Comparison of ENCODE assay signal across 9 cellular contexts in the genomic region with DNA sequence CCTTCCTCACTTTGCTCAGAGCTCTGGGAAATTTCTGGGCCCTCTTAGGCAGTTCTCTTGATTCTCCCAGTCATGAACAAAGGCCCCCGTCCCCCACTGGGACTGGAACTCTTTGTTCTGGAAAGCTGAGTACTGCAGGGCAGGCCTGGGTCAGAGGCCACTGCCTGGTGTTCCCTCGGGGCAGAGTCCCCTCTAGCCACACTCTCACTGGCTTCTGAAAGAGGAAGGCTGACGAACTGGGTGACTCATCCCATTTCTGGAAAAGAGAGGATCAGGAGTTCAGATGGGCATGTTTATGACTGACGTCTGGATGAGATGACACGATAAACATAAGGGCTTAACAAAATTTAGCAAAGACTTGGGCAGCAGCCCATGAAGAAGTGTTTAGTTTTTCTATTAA. TPM values are rescaled to one million over a fixed set of nuclear protein-coding genes. Genes with fewer than 3 reads are reported as not detected.
DNase-seq lines count a peak whose midpoint lies in the region; ATAC-seq and TF ChIP-seq lines count a peak whose summit lies in the region.
"Had no signal": no experiment of that assay in that cellular context is flagged by ENCODE, and none has a peak within 500 bp of the region (broad histone marks: within the 10 kb centered on the region; RNA-seq: fewer than 3 reads in every experiment).

No MANE protein-coding gene starts in this region.

- peaks cover 34% of the 10 kb centered on the region for H3K4me1 ChIP-seq in ACC112 (ENCODE audit: control insufficient read depth, insufficient read depth, low read length, unreplicated experiment)

- H3K4me3 ChIP-seq in ACC112 (ENCODE audit: low read depth, low read length) (no peak overlapping the region), brain microvascular endothelial cell (ENCODE audit: low read depth, low read length) (no peak overlapping the region)

- H3K36me3 ChIP-seq in ACC112 (ENCODE audit: insufficient read depth, low read length), result no peaks in the 10 kb centered on the region
- no peaks in the 10 kb centered on the region for H3K36me3 ChIP-seq in brain microvascular endothelial cell (replicated peaks)

- H3K79me2 ChIP-seq in ACC112 (ENCODE audit: control insufficient read depth, insufficient read depth, low read length, unreplicated experiment), result no peaks in the 10 kb centered on the region

- no peak for TF ChIP-seq CTCF in brain microvascular endothelial cell (IDR thresholded peaks at IDR 0.05; ENCODE audit: low read depth, low read length, missing control alignments)

- no peak overlapping the region for H2AFZ ChIP-seq in ACC112 (ENCODE audit: low read length, unreplicated experiment)

- H3K27ac ChIP-seq in ACC112 (ENCODE audit: low read depth, low read length) (peak overlapping the region; percentile 96), brain microvascular endothelial cell (peak overlapping the region; percentile 66)

- DNase-seq in HS-27A (ENCODE audit: low read depth) (peak; percentile 24), brain microvascular endothelial cell (peak; percentile 80), left lobe of liver (ENCODE audit: low spot score) (peak; percentile 85), NCI-H1694 treated with DMSO at 0.1 percent for 48 hours (lab: John Stamatoyannopoulos, UW) (no peak), germinal center (ENCODE audit: low spot score) (no peak)
- no peak for DNase-seq in activated naive CD4-positive, alpha-beta T cell treated with Interleukin-2 at 50 U/mL for 16 hours
- DNase-seq: activated CD4-positive, alpha-beta T cell treated with anti-CD3 and anti-CD28 coated beads for 48 hours had no signal

- ATAC-seq in left lobe of liver (peak; percentile 88), HG02840 (IDR thresholded peaks at IDR 0.05; ENCODE audit: low FRiP score, unreplicated experiment) (no peak)

- in situ Hi-C loops in brain microvascular endothelial cell (cut with HindIII; ENCODE audit: low pct_ligation_motif_present, low sequenced_read_pairs), result no loop called here

- H3K27me3 ChIP-seq in ACC112 (ENCODE audit: insufficient read depth, low read length), result no peaks in the 10 kb centered on the region
- H3K27me3 ChIP-seq in brain microvascular endothelial cell (replicated peaks), result no peaks in the 10 kb centered on the region

RNA-seq across cellular contexts. Expression of gene DDX3X, which starts 47.7 kb away (rescaled TPM):
- total RNA-seq in left lobe of liver, result 92.3 TPM

Comparison
In these comparisons a context has a peak if more than half of its experiments do, and no peak if none do; other contexts are left out.
1. DNase-seq: peak in HS-27A (single experiment), brain microvascular endothelial cell (single experiment) and left lobe of liver (single experiment); none in NCI-H1694 treated with DMSO at 0.1 percent for 48 hours (single experiment), germinal center (single experiment) and activated naive CD4-positive, alpha-beta T cell treated with Interleukin-2 at 50 U/mL for 16 hours (single experiment).